ENCODE assay signal across 8 cellular contexts in genomic region chr20:25407311-25408169, GRCh38. TPM values are rescaled to one million over a fixed set of nuclear protein-coding genes. Genes with fewer than 3 reads are reported as not detected.
DNase-seq lines count a peak whose midpoint lies in the region; ATAC-seq and TF ChIP-seq lines count a peak whose summit lies in the region.

Gene GINS1 (plus strand): TSS chr20:25407673. CDS start chr20:25407821, 148 bp downstream.

- H3K27me3 Mint-ChIP-seq in activated T-helper 17 cell treated with anti-CD3 and anti-CD28 coated beads, Interleukin-2, amount 50 U/mL, for 72 hours, result no peaks in the 10 kb centered on the region
- H3K27me3 Mint-ChIP-seq in nephron progenitor cell (ENCODE audit: low read depth, poor library complexity), result peaks cover 8% of the 10 kb centered on the region

- peaks cover 7% of the 10 kb centered on the region for H3K9me3 Mint-ChIP-seq in activated T-helper 17 cell treated with anti-CD3 and anti-CD28 coated beads, Interleukin-2, amount 50 U/mL, for 72 hours
- H3K9me3 Mint-ChIP-seq in nephron progenitor cell, result peaks cover 40% of the 10 kb centered on the region

- peak; percentile 94 for ATAC-seq in activated T-helper 17 cell treated with anti-CD3 and anti-CD28 coated beads, Interleukin-2, amount 50 U/mL, for 72 hours (replicated peaks)
- peak; percentile 95 for ATAC-seq in stimulated activated naive CD8-positive, alpha-beta T cell treated with anti-CD3 and anti-CD28 coated beads, Interleukin-15, Interleukin-2, amounts not matched to agents 100 U/mL and 50 U/mL, for 24 hours

- peak; percentile 92 for DNase-seq in ELR (ENCODE audit: low read depth)
- DNase-seq in H4 (ENCODE audit: low spot score), result peak; percentile 75
- peak; percentile 88 for DNase-seq in LHCN-M2 (ENCODE audit: low read depth)
- peak; percentile 94 for DNase-seq in RPMI8226
- DNase-seq in fibroblast of the conjunctiva (ENCODE audit: low read depth), result peak; percentile 56
- peak; percentile 93 for DNase-seq in nephron progenitor cell
- peak; percentile 93 for DNase-seq in stimulated activated naive CD8-positive, alpha-beta T cell treated with anti-CD3 and anti-CD28 coated beads, Interleukin-15, Interleukin-2, amounts not matched to agents 100 U/mL and 50 U/mL, for 24 hours

- peaks cover 16% of the 10 kb centered on the region for H3K36me3 Mint-ChIP-seq in activated T-helper 17 cell treated with anti-CD3 and anti-CD28 coated beads, Interleukin-2, amount 50 U/mL, for 72 hours (ENCODE audit: low read depth)
- H3K36me3 Mint-ChIP-seq in nephron progenitor cell (ENCODE audit: low read depth), result peaks cover 22% of the 10 kb centered on the region

- H3K4me3 Mint-ChIP-seq in activated T-helper 17 cell treated with anti-CD3 and anti-CD28 coated beads, Interleukin-2, amount 50 U/mL, for 72 hours, result peak within 1 kb of the TSS; percentile 95
- H3K4me3 Mint-ChIP-seq in nephron progenitor cell, result peak within 1 kb of the TSS; percentile 95

- H3K27ac Mint-ChIP-seq in activated T-helper 17 cell treated with anti-CD3 and anti-CD28 coated beads, Interleukin-2, amount 50 U/mL, for 72 hours, result peak within 1 kb of the TSS; percentile 96
- H3K27ac Mint-ChIP-seq in nephron progenitor cell, result peak within 1 kb of the TSS; percentile 99

- TF ChIP-seq CTCF in nephron progenitor cell (IDR thresholded peaks at IDR 0.05), result no peak

- H3K4me1 Mint-ChIP-seq in activated T-helper 17 cell treated with anti-CD3 and anti-CD28 coated beads, Interleukin-2, amount 50 U/mL, for 72 hours, result peaks cover 12% of the 10 kb centered on the region
- H3K4me1 Mint-ChIP-seq in nephron progenitor cell, result peaks cover 24% of the 10 kb centered on the region

RNA-seq across cellular contexts. Expression of gene GINS1, which starts in this region (rescaled TPM):
- 16.3 and 20.3 TPM in 2 replicates for total RNA-seq in H4 (2014; rRNA removed; shearing (Covaris generic))
- total RNA-seq in LHCN-M2 (2014; rRNA removed), result 24.4 and 31.1 TPM in 2 replicates
- 7.9 TPM for polyA plus RNA-seq in LHCN-M2 (2012)
- total RNA-seq in activated T-helper 17 cell treated with anti-CD3 and anti-CD28 coated beads, Interleukin-2, amount 50 U/mL, for 72 hours, result 10 to 100 TPM; 20.9 to 31.1 TPM

Comparison
In these comparisons a context has a peak if more than half of its experiments do, and no peak if none do; other contexts are left out.
1. Peak in every context shown above with its lines: DNase-seq and ATAC-seq.